8 cellular contexts compared by ENCODE assay signal in genomic region chr1:8397511-8397910, GRCh38.
DNase-seq lines count a peak whose midpoint lies in the region; ATAC-seq and TF ChIP-seq lines count a peak whose summit lies in the region.

No MANE protein-coding gene starts in this region.

- H3F3A ChIP-seq in Loucy (ENCODE audit: low read depth): peaks cover 7% of the 10 kb centered on the region; the same call in 1 of the 2 replicates

- H3K4me2 ChIP-seq in Loucy (ENCODE audit: low read depth, low read length, poor library complexity, severe bottlenecking): peak overlapping the region; percentile 60
- peak overlapping the region; percentile 73 for H3K4me2 ChIP-seq in osteoblast (ENCODE audit: insufficient read depth, low read length)

- peak overlapping the region; percentile 71 for H3K27ac Mint-ChIP-seq in central memory CD8-positive, alpha-beta T cell (ENCODE audit: low read depth)

- H3K27me3 ChIP-seq in Loucy (ENCODE audit: insufficient read depth, low read length, poor library complexity, severe bottlenecking) (no peaks in the 10 kb centered on the region), osteoblast (ENCODE audit: insufficient read depth, low read length) (no peaks in the 10 kb centered on the region)

- H3K4me1 ChIP-seq in Loucy (ENCODE audit: insufficient read depth, low read length, poor library complexity, severe bottlenecking) (peaks cover 45% of the 10 kb centered on the region), osteoblast (ENCODE audit: insufficient read depth, low read length) (peaks cover 55% of the 10 kb centered on the region)

- peak overlapping the region; percentile 10 for H3K9ac ChIP-seq in Loucy (ENCODE audit: low read depth, low read length, poor library complexity, severe bottlenecking)

- H3K9me3 ChIP-seq in Loucy (ENCODE audit: insufficient read depth, low read depth, low read length) (no peaks in the 10 kb centered on the region), osteoblast (ENCODE audit: low read depth, low read length) (no peaks in the 10 kb centered on the region)

- no peaks in the 10 kb centered on the region for H3K9me2 ChIP-seq in Loucy (replicated peaks; ENCODE audit: low read depth, low read length)

- no peak for ATAC-seq in central memory CD8-positive, alpha-beta T cell (replicated peaks; ENCODE audit: extremely low read depth, poor library complexity, severe bottlenecking)

- peaks cover 10% of the 10 kb centered on the region for H3K36me3 Mint-ChIP-seq in central memory CD8-positive, alpha-beta T cell (ENCODE audit: insufficient read depth)

- peaks cover 59% of the 10 kb centered on the region for H3K4me1 Mint-ChIP-seq in central memory CD8-positive, alpha-beta T cell

- peak overlapping the region; percentile 10 for H3K4me3 Mint-ChIP-seq in central memory CD8-positive, alpha-beta T cell

- TF ChIP-seq CTCF in Loucy (conservative IDR thresholded peaks at IDR 0.05; ENCODE audit: low read length) (no peak), osteoblast (IDR thresholded peaks at IDR 0.05; ENCODE audit: extremely low read depth, low read depth, low read length) (no peak)

- peak; percentile 22 for DNase-seq in stimulated activated CD4-positive, alpha-beta T cell treated with anti-CD3 and anti-CD28 coated beads, Interleukin-15, amount 100 ng/mL, for 24 hours
- no peak for DNase-seq in stimulated activated CD4-positive, alpha-beta T cell treated with anti-CD3 and anti-CD28 coated beads, Interleukin-4, amount 100 ng/mL, for 1 hour
- DNase-seq in central memory CD8-positive, alpha-beta T cell (ENCODE audit: low spot score in 2 of 2): no peak
- DNase-seq in osteoblast (ENCODE audit: insufficient read length, low spot score, missing footprints) (no peak), mucosa of gallbladder (ENCODE audit: low spot score) (no peak), nucleus accumbens (lab: John Stamatoyannopoulos, UW) (no peak), NCI-H2196 treated with DMSO at 0.1 percent for 48 hours (lab: John Stamatoyannopoulos, UW; ENCODE audit: unreplicated experiment) (no peak)

- H4K20me1 ChIP-seq in Loucy (ENCODE audit: insufficient read depth, low read length, poor library complexity, severe bottlenecking) (peaks cover 34% of the 10 kb centered on the region), osteoblast (ENCODE audit: insufficient read depth, low read length) (no peaks in the 10 kb centered on the region)

- H3K9me3 Mint-ChIP-seq in central memory CD8-positive, alpha-beta T cell: no peaks in the 10 kb centered on the region

- peak overlapping the region; percentile 98 for H3K27ac ChIP-seq in osteoblast (ENCODE audit: low read depth, low read length)

- H2AFZ ChIP-seq in Loucy (ENCODE audit: low read length) (no peak overlapping the region), osteoblast (ENCODE audit: low read length) (no peak overlapping the region)

- peaks cover 26% of the 10 kb centered on the region; the same call in 1 of the 2 replicates for H3K36me3 ChIP-seq in Loucy (ENCODE audit: insufficient read depth, low read length)
- peaks cover 27% of the 10 kb centered on the region for H3K36me3 ChIP-seq in osteoblast (ENCODE audit: insufficient read depth, low read length)

- peak overlapping the region; percentile 12 for H3K4me3 ChIP-seq in Loucy (ENCODE audit: low read length, poor library complexity, severe bottlenecking)
- peak overlapping the region; percentile 30 for H3K4me3 ChIP-seq in osteoblast (ENCODE audit: insufficient read depth, low read length)

- H3K27me3 Mint-ChIP-seq in central memory CD8-positive, alpha-beta T cell: no peaks in the 10 kb centered on the region

- peaks cover 81% of the 10 kb centered on the region for H3K79me2 ChIP-seq in Loucy (ENCODE audit: insufficient read depth, low read length)
- peaks cover 62% of the 10 kb centered on the region for H3K79me2 ChIP-seq in osteoblast (ENCODE audit: insufficient read depth, low read length)
